Comparison of ENCODE assay signal across 8 cellular contexts in genomic region chr12:56315626-56316473, GRCh38. TPM values are rescaled to one million over a fixed set of nuclear protein-coding genes. Genes with fewer than 3 reads are reported as not detected.
A peak's percentile ranks its signal among the peaks of the same experiment; 100 is the strongest.
DNase-seq lines count a peak whose midpoint lies in the region; ATAC-seq and TF ChIP-seq lines count a peak whose summit lies in the region.

TSS of gene CNPY2 (minus strand) at chr12:56315988. CDS start at chr12:56315217, 771 bp downstream.

- H3K4me1 ChIP-seq in adipocyte (ENCODE audit: control insufficient read depth, insufficient read depth, low read length) (peaks cover 20% of the 10 kb centered on the region), trophoblast cell (ENCODE audit: control insufficient read depth in 1 of 2, insufficient read depth in 2 of 2, low read length in 2 of 2) (peaks cover 6 to 8% of the 10 kb centered on the region in 2 experiments), transverse colon (peaks cover 13 to 17% (median 16%) of the 10 kb centered on the region in 4 donors)

- H3K79me2 ChIP-seq in trophoblast cell (ENCODE audit: control insufficient read depth, insufficient read depth, low read length, poor library complexity), result peaks cover 12% of the 10 kb centered on the region

- peak within 1 kb of the TSS; percentile 92 for H3K4me2 ChIP-seq in trophoblast cell (ENCODE audit: low read length)

- peak; percentile 87 for DNase-seq in NCI-H1436 (lab: John Stamatoyannopoulos, UW)
- DNase-seq in T follicular helper cell (ENCODE audit: low read depth), result peak; percentile 89
- DNase-seq in adipocyte (ENCODE audit: low read depth), result peak; percentile 99
- peak; percentile 95 for DNase-seq in cardiac septum (ENCODE audit: low spot score)
- DNase-seq in trophoblast cell, result peak; percentile 99
- DNase-seq in transverse colon, result peak; percentile 96

- peak within 1 kb of the TSS; percentile 97 for H3K9ac ChIP-seq in adipocyte (ENCODE audit: low read length)
- peak within 1 kb of the TSS; percentile 99 for H3K9ac ChIP-seq in trophoblast cell (ENCODE audit: low read length)

- H3K79me1 ChIP-seq in trophoblast cell (ENCODE audit: low read length), result peaks cover 9% of the 10 kb centered on the region

- H3K18ac ChIP-seq in trophoblast cell (ENCODE audit: low read length), result peak within 1 kb of the TSS; percentile 87

- H2AFZ ChIP-seq in trophoblast cell (ENCODE audit: insufficient read depth, low read length, poor library complexity), result peak within 1 kb of the TSS; percentile 80

- H3K36me3 ChIP-seq in adipocyte (ENCODE audit: control insufficient read depth, insufficient read depth, low read length, severe bottlenecking) (peaks cover 36% of the 10 kb centered on the region), trophoblast cell (ENCODE audit: control insufficient read depth in 1 of 2, insufficient read depth in 2 of 2, low read length in 2 of 2) (peaks cover 11 to 19% of the 10 kb centered on the region in 2 experiments), transverse colon (peaks cover 0 to 27% (median 0%) of the 10 kb centered on the region in 4 donors)

- H3K9me3 ChIP-seq in adipocyte (ENCODE audit: control insufficient read depth, low read length) (no peaks in the 10 kb centered on the region), trophoblast cell (ENCODE audit: insufficient read depth, low read depth, low read length) (no peaks in the 10 kb centered on the region), transverse colon (no peaks in the 10 kb centered on the region)

- H3K27ac ChIP-seq in trophoblast cell (ENCODE audit: low read depth, low read length) (peak within 1 kb of the TSS; percentile 83), transverse colon (peak within 1 kb of the TSS; percentile 91 to 97 (median 92))

- TF ChIP-seq POLR2A in transverse colon (IDR thresholded peaks at IDR 0.05), result peak; percentile 88

- peak within 1 kb of the TSS; percentile 95 for H3K14ac ChIP-seq in trophoblast cell (ENCODE audit: low read length)

- H4K12ac ChIP-seq in trophoblast cell (ENCODE audit: low read depth, low read length), result peak within 1 kb of the TSS; percentile 71

- peak; percentile 27 for TF ChIP-seq EP300 in transverse colon (IDR thresholded peaks at IDR 0.05; ENCODE audit: low read depth)

- intact Hi-C loops in cardiac septum (cut with DNase I), result loop anchor here (1.0 to 5.0 kb wide), 3 partner anchors 44 to 199 kb away; partner anchors contain the start of genes RPL41, SPRYD4, STAT2 and ZC3H10
- intact Hi-C loops in transverse colon (cut with DNase I; ENCODE audit: low total_unique reads), result no loop called here

- H3K27me3 ChIP-seq in adipocyte (replicated peaks; ENCODE audit: control insufficient read depth, insufficient read depth, low read length) (no peaks in the 10 kb centered on the region), trophoblast cell (ENCODE audit: insufficient read depth, low read length) (no peaks in the 10 kb centered on the region), transverse colon (no peaks in the 10 kb centered on the region)

- peak within 1 kb of the TSS; percentile 80 for H4K91ac ChIP-seq in trophoblast cell (ENCODE audit: low read depth, low read length)

- peak within 1 kb of the TSS; percentile 8 for H3K23ac ChIP-seq in trophoblast cell (ENCODE audit: low read length)

- H2BK12ac ChIP-seq in trophoblast cell (ENCODE audit: low read length), result peak within 1 kb of the TSS; percentile 11

- H2BK5ac ChIP-seq in trophoblast cell (ENCODE audit: low read depth, low read length, poor library complexity), result peak within 1 kb of the TSS; percentile 75

- peak within 1 kb of the TSS; percentile 91 for H2AK5ac ChIP-seq in trophoblast cell (ENCODE audit: low read length)

- H3K4me3 ChIP-seq in GM12875 (ENCODE audit: low read depth, low read length) (peak within 1 kb of the TSS; percentile 92), adipocyte (ENCODE audit: low read length) (peak within 1 kb of the TSS; percentile 96), trophoblast cell (ENCODE audit: low read depth, low read length) (peak within 1 kb of the TSS; percentile 97), transverse colon (peak within 1 kb of the TSS; percentile 76 to 92 (median 79))

- peak within 1 kb of the TSS; percentile 94 for H4K8ac ChIP-seq in trophoblast cell (ENCODE audit: low read depth, low read length)

- peak within 1 kb of the TSS; percentile 73 for H2BK120ac ChIP-seq in trophoblast cell (ENCODE audit: insufficient read depth, low read length, poor library complexity)

- H3K4ac ChIP-seq in trophoblast cell (ENCODE audit: low read depth, low read length), result peak within 1 kb of the TSS; percentile 84

- ATAC-seq in HG02798 (IDR thresholded peaks at IDR 0.05; ENCODE audit: poor library complexity, unreplicated experiment), result peak; percentile 90

- in situ Hi-C loops in transverse colon (cut with MboI; ENCODE audit: low pct_ligation_motif_present in 1 of 4, low pct_unique_long_range_greater_than_20kb in 1 of 4, low sequenced_read_pairs in 3 of 4), result loop anchor here in 1 of 4 donors (10.0 kb wide), 1 partner anchor 149 kb away; the partner anchor contains the start of gene SPRYD4

- no CpG with 5 or more reads among the region's 62 CpGs for WGBS in trophoblast cell (ENCODE audit: extremely low coverage, insufficient coverage, insufficient read length)
- WGBS in transverse colon (ENCODE audit: low coverage in 1 of 2), 2 donors, result 1% methylated on average over 51 of the region's 62 CpGs; no CpG with 5 or more reads in 1 of the 2 donors

- TF ChIP-seq CTCF in GM12875 (IDR thresholded peaks at IDR 0.05; ENCODE audit: borderline replicate concordance, insufficient read depth, low read depth, low read length), result 0 out of 2 replicates have a peak, but pooled peaks have one; percentile 17
- TF ChIP-seq CTCF in transverse colon (IDR thresholded peaks at IDR 0.05), result peak in 3 of 5 experiments; percentile 17 to 34 (median 33)

RNA-seq across cellular contexts. Expression of gene CNPY2, which starts in this region (rescaled TPM):
- 38.0 TPM for total RNA-seq in cardiac septum
- 217 TPM in 2 replicates for polyA plus RNA-seq in trophoblast cell (2013)
- 10 to 100 TPM; 34.0 to 87.2 (median 51.8) TPM for total RNA-seq in transverse colon

Comparison
In these comparisons a context has a peak if more than half of its experiments do, and no peak if none do; other contexts are left out.
1. Peak in every context shown above with its lines: DNase-seq, ATAC-seq, H3K4me3 ChIP-seq and H3K27ac ChIP-seq.